Comparison of ENCODE assay signal across 8 cellular contexts in the genomic region with DNA sequence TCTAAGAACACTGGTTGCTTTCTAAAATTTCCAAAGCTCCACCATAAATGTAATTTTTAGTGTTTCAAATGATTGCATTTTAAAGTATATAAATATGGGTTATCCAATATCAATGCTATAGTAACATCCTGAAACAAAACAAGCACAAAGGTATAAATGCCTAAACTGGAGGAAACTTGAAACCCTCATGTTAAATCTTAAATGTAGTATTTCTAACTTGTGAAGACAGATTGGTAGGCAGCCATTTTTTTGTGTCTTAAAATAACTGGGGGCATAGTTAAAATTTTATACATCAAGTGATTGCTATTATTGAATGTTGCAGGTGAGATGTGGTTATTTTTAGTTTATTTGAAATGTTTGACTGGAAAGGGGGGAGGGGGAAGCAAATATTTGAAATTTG. TPM values are rescaled to one million over a fixed set of nuclear protein-coding genes. Genes with fewer than 3 reads are reported as not detected.
DNase-seq lines count a peak whose midpoint lies in the region; FAIRE-seq and TF ChIP-seq lines count a peak whose summit lies in the region.
"Not testable (repeated sequence)": the region's sequence is repeated elsewhere in the genome, so short reads cannot be mapped to it uniquely, and the experiment has no call there.

No MANE protein-coding gene starts in this region.

- H4K20me1 ChIP-seq in BLaER1: peaks cover 58% of the 10 kb centered on the region
- H4K20me1 ChIP-seq in SK-N-SH (ENCODE audit: insufficient read depth): peaks cover 38% of the 10 kb centered on the region

- TF ChIP-seq EP300 in SK-N-SH (IDR thresholded peaks at IDR 0.05; ENCODE audit: borderline replicate concordance in 1 of 2, low read depth in 1 of 2, low read length in 1 of 2); suprapubic skin (IDR thresholded peaks at IDR 0.05): not testable (repeated sequence)

- CTCF ChIA-PET in SK-N-SH (lab: Yijun Ruan, JAX): interaction anchor here (0.8 to 1.4 kb wide), 5 partner anchors 16 to 209 kb away, joined by 3 to 4 read pairs (median 3); no protein-coding TSS in a partner anchor

- peaks cover 56% of the 10 kb centered on the region for H3F3A ChIP-seq in SK-N-SH (replicated peaks; ENCODE audit: insufficient read depth)

- H3K9ac ChIP-seq in BLaER1 (peak overlapping the region; percentile 63; the same call in 1 of the 2 replicates), SK-N-SH (peak overlapping the region; percentile 98), kidney (ENCODE audit: low read length in 2 of 2) (peak overlapping the region; percentile 35 to 68)
- H3K9ac ChIP-seq in endocrine pancreas (ENCODE audit: control insufficient read depth, insufficient read depth, low read length): not testable (repeated sequence)

- H3K27me3 ChIP-seq in BLaER1; SK-N-SH (ENCODE audit: insufficient read depth); endocrine pancreas (ENCODE audit: control insufficient read depth, insufficient read depth, low read length); neutrophil; suprapubic skin: not testable (repeated sequence)

- H3K4me1 ChIP-seq in BLaER1 (peaks cover 53% of the 10 kb centered on the region), SK-N-SH (ENCODE audit: control insufficient read depth in 1 of 2, insufficient read depth in 2 of 2, low read depth in 1 of 2, low read length in 1 of 2) (peaks cover 19 to 27% of the 10 kb centered on the region in 2 experiments), endocrine pancreas (ENCODE audit: control insufficient read depth, insufficient read depth, low read length) (peaks cover 36% of the 10 kb centered on the region), kidney (ENCODE audit: control insufficient read depth in 1 of 2, insufficient read depth in 1 of 2, low read depth in 1 of 2, low read length in 2 of 2) (peaks cover 3 to 24% of the 10 kb centered on the region in 2 donors), neutrophil (ENCODE audit: control insufficient read depth in 1 of 2, insufficient read depth in 1 of 2, low read depth in 1 of 2, low read length in 1 of 2) (peaks cover 39 to 53% of the 10 kb centered on the region in 2 experiments), suprapubic skin (peaks cover 52% of the 10 kb centered on the region)

- peaks cover 91% of the 10 kb centered on the region for H3K79me2 ChIP-seq in SK-N-SH (ENCODE audit: insufficient read depth)

- H2AFZ ChIP-seq in SK-N-SH (ENCODE audit: low read depth): not testable (repeated sequence)

- H3K27ac ChIP-seq in BLaER1, suprapubic skin: not testable (repeated sequence)
- H3K27ac ChIP-seq in SK-N-SH (ENCODE audit: low read depth in 2 of 2, low read length in 1 of 2) (peak overlapping the region in 1 of 2 experiments; percentile 98; a peak in 3 of 4 replicates), kidney (ENCODE audit: low read depth in 2 of 2, low read length in 2 of 2) (peak overlapping the region in 1 of 2 donors; percentile 34), neutrophil (peak overlapping the region; percentile 99)

- peaks cover 41% of the 10 kb centered on the region for H3K4me1 Mint-ChIP-seq in HFFc6 (ENCODE audit: low read depth)
- peaks cover 42% of the 10 kb centered on the region for H3K4me1 Mint-ChIP-seq in activated naive CD8-positive, alpha-beta T cell (ENCODE audit: low read depth)

- not testable (repeated sequence) for H3K9me3 ChIP-seq in BLaER1; SK-N-SH; endocrine pancreas (ENCODE audit: control insufficient read depth, low read length); kidney (ENCODE audit: control insufficient read depth in 1 of 2, low read length in 2 of 2); neutrophil; suprapubic skin

- not testable (repeated sequence) for FAIRE-seq in kidney (lab: Jason Lieb, UNC)

- intact Hi-C loops in kidney (cut with DNase I): not testable (repeated sequence)

- peaks cover 22% of the 10 kb centered on the region; the same call in 1 of the 2 replicates for H3K36me3 ChIP-seq in BLaER1
- peaks cover 32 to 53% of the 10 kb centered on the region in 2 experiments for H3K36me3 ChIP-seq in SK-N-SH (replicated peaks in 1 of 2; ENCODE audit: control insufficient read depth in 1 of 2, insufficient read depth in 2 of 2, low read length in 1 of 2)
- H3K36me3 ChIP-seq in endocrine pancreas (ENCODE audit: control insufficient read depth, insufficient read depth, low read length); suprapubic skin: not testable (repeated sequence)
- H3K36me3 ChIP-seq in kidney (ENCODE audit: control insufficient read depth in 1 of 2, insufficient read depth in 2 of 2, low read length in 2 of 2): peaks cover 0 to 18% of the 10 kb centered on the region in 2 donors
- H3K36me3 ChIP-seq in neutrophil: peaks cover 24% of the 10 kb centered on the region

- not testable (repeated sequence) for H3K27me3 Mint-ChIP-seq in HFFc6 (ENCODE audit: insufficient read depth); activated naive CD8-positive, alpha-beta T cell

- not testable (repeated sequence) for TF ChIP-seq RAD21 in SK-N-SH (IDR thresholded peaks at IDR 0.05; ENCODE audit: low read length)

- not testable (repeated sequence) for H3K9me3 Mint-ChIP-seq in HFFc6; activated naive CD8-positive, alpha-beta T cell (ENCODE audit: low read depth)

- POLR2A ChIA-PET in SK-N-SH (lab: Yijun Ruan, JAX): not testable (repeated sequence)

- peaks cover 48% of the 10 kb centered on the region for H3K36me3 Mint-ChIP-seq in HFFc6 (ENCODE audit: low read depth)
- H3K36me3 Mint-ChIP-seq in activated naive CD8-positive, alpha-beta T cell: peaks cover 36% of the 10 kb centered on the region

- not testable (repeated sequence) for TF ChIP-seq CTCF in HFFc6 (IDR thresholded peaks at IDR 0.05); SK-N-SH (IDR thresholded peaks at IDR 0.05); kidney (IDR thresholded peaks at IDR 0.05; ENCODE audit: borderline replicate concordance, extremely low read depth, insufficient read depth); neutrophil (IDR thresholded peaks at IDR 0.05); suprapubic skin (IDR thresholded peaks at IDR 0.05)

- H3K9me2 ChIP-seq in SK-N-SH: not testable (repeated sequence)

- peak overlapping the region; percentile 100 for H3K27ac Mint-ChIP-seq in HFFc6
- peak overlapping the region; percentile 99 for H3K27ac Mint-ChIP-seq in activated naive CD8-positive, alpha-beta T cell

- H3K4me3 Mint-ChIP-seq in HFFc6: peak overlapping the region; percentile 95
- H3K4me3 Mint-ChIP-seq in activated naive CD8-positive, alpha-beta T cell: peak overlapping the region; percentile 100

- not testable (repeated sequence) for TF ChIP-seq POLR2A in suprapubic skin (IDR thresholded peaks at IDR 0.05)

- peak overlapping the region; percentile 92 for H3K4me2 ChIP-seq in BLaER1
- peak overlapping the region; percentile 72 for H3K4me2 ChIP-seq in SK-N-SH

- DNase-seq in HFFc6; SK-N-SH; kidney; suprapubic skin (ENCODE audit: low spot score in 2 of 2): not testable (repeated sequence)

- H3K4me3 ChIP-seq in BLaER1 (peak overlapping the region; percentile 88), SK-N-SH (ENCODE audit: low read depth in 2 of 2, low read length in 1 of 2) (peak overlapping the region; percentile 85 to 91; a peak in 3 of 4 replicates), endocrine pancreas (ENCODE audit: control insufficient read depth, insufficient read depth, low read length) (peak overlapping the region; percentile 92), kidney (ENCODE audit: low read length in 2 of 2) (peak overlapping the region; percentile 81 to 95), suprapubic skin (peak overlapping the region; percentile 77)
- H3K4me3 ChIP-seq in neutrophil (ENCODE audit: low read depth in 1 of 2, low read length in 1 of 2): not testable (repeated sequence)

TF ChIP-seq in SK-N-SH, 30 proteins besides CTCF, POLR2A, EP300 and RAD21:
- TF ChIP-seq YY1 (IDR thresholded peaks at IDR 0.05; ENCODE audit: low read depth): peak; percentile 22; the same call in 1 of the 2 replicates

RNA-seq across cellular contexts. Expression of gene ARF6, which starts 3.4 kb away (rescaled TPM):
- total RNA-seq in HFFc6 (2021; fragmentation: NEBNext Ultra II Directional; extraction: Animal tissue kit (Norgen Biotek cat#: 25700)): 100 to 1,000 TPM in 1 of 6 experiments, 10 to 100 TPM in 5; 92.2 to 111 (median 94.7) TPM
- polyA plus RNA-seq in SK-N-SH (2012; rRNA removed) (32.2 and 45.2 TPM in 2 replicates), kidney (ENCODE audit: insufficient read depth, low read depth, low replicate concordance) (38.9 TPM)
- polyA plus RNA-seq in SK-N-SH (2012; cell fraction: cytosol; rRNA removed): 39.8 and 44.0 TPM in 2 replicates
- 21.8 and 24.4 TPM in 2 replicates for polyA plus RNA-seq in SK-N-SH (2012; cell fraction: nucleus; rRNA removed)
- total RNA-seq in kidney (87.1 TPM), suprapubic skin (100 to 1,000 TPM in 1 of 4 donors, 10 to 100 TPM in 3; 48.0 to 125 (median 85.3) TPM)

RNA-seq across cellular contexts. Expression of gene NEMF, which starts 43.7 kb away (rescaled TPM):
- 10 to 100 TPM; 55.5 to 69.7 (median 56.9) TPM for total RNA-seq in HFFc6 (2021; fragmentation: NEBNext Ultra II Directional; extraction: Animal tissue kit (Norgen Biotek cat#: 25700))
- 14.0 and 15.4 TPM in 2 replicates for polyA plus RNA-seq in SK-N-SH (2012; rRNA removed)
- 15.7 and 24.6 TPM in 2 replicates for polyA plus RNA-seq in SK-N-SH (2012; cell fraction: cytosol; rRNA removed)
- polyA plus RNA-seq in SK-N-SH (2012; cell fraction: nucleus; rRNA removed): 24.4 and 43.8 TPM in 2 replicates
- 79.9 TPM for total RNA-seq in kidney
- 26.1 TPM for polyA plus RNA-seq in kidney (ENCODE audit: insufficient read depth, low read depth, low replicate concordance)
- total RNA-seq in suprapubic skin: 100 to 1,000 TPM in 1 of 4 donors, 10 to 100 TPM in 3; 70.6 to 181 (median 81.5) TPM
